In genomic region chr16:75116911-75117245, GRCh38 we compare ENCODE assay signal across 16 cellular contexts. TPM values are rescaled to one million over a fixed set of nuclear protein-coding genes. Genes with fewer than 3 reads are reported as not detected.
DNase-seq lines count a peak whose midpoint lies in the region; ATAC-seq, FAIRE-seq and TF ChIP-seq lines count a peak whose summit lies in the region.
"Had no signal": no experiment of that assay in that cellular context is flagged by ENCODE, and none has a peak within 500 bp of the region (broad histone marks: within the 10 kb centered on the region; RNA-seq: fewer than 3 reads in every experiment).

No MANE protein-coding gene starts in this region.

- H3K27me3 Mint-ChIP-seq in neural crest cell (ENCODE audit: low read depth): peaks cover 2% of the 10 kb centered on the region

- peaks cover 3% of the 10 kb centered on the region for H3K9me3 Mint-ChIP-seq in neural crest cell

- H3K27me3 ChIP-seq in right atrium auricular region (no peaks in the 10 kb centered on the region), dorsolateral prefrontal cortex (no peaks in the 10 kb centered on the region)
- H3K27me3 ChIP-seq: brain microvascular endothelial cell had no signal

- no peak for DNase-seq in right atrium auricular region (ENCODE audit: low spot score)
- no peak for DNase-seq in Right ventricle myocardium inferior (ENCODE audit: missing footprints)
- no peak for DNase-seq in dorsolateral prefrontal cortex
- DNase-seq in neural crest cell (ENCODE audit: low read depth, low spot score): no peak
- no peak for DNase-seq in activated CD8-positive, alpha-beta memory T cell treated with anti-CD3 and anti-CD28 coated beads, Interleukin-2, amount 50 U/mL, for 4 hours
- no peak for DNase-seq in GM12891 (ENCODE audit: insufficient read length, low spot score)
- no peak for DNase-seq in epidermal melanocyte (ENCODE audit: insufficient read length, low spot score)
- DNase-seq: effector CD8-positive, alpha-beta T cell; foreskin melanocyte; retina; stimulated activated CD4-positive, alpha-beta T cell treated with anti-CD3 and anti-CD28 coated beads, Interleukin-2, amount 100 ng/mL, for 24 hours; stimulated activated CD8-positive, alpha-beta memory T cell treated with anti-CD3 and anti-CD28 coated beads, Interleukin-4, amount 100 ng/mL, for 48 hours had no signal

- H3K27ac ChIP-seq in right atrium auricular region (peak overlapping the region; percentile 72 to 74), dorsolateral prefrontal cortex (peak overlapping the region in 36 of 59 donors; percentile 6 to 94 (median 82))
- H3K27ac ChIP-seq: brain microvascular endothelial cell, VCaP had no signal

- ATAC-seq in Right ventricle myocardium inferior: no peak
- ATAC-seq in GM18861 (IDR thresholded peaks at IDR 0.05; ENCODE audit: unreplicated experiment): no peak

- H3K36me3 Mint-ChIP-seq in neural crest cell (ENCODE audit: low read depth): no peaks in the 10 kb centered on the region

- intact Hi-C loops in Right ventricle myocardium inferior (cut with DNase I): loop anchor here (10.0 kb wide), 2 partner anchors 302 to 412 kb away; partner anchors contain the start of gene MLKL
- intact Hi-C loops in dorsolateral prefrontal cortex (cut with DNase I): loop anchor here (10.0 kb wide), 2 partner anchors 252 to 412 kb away; partner anchors contain the start of gene MLKL (in 1 of the 2)

- H3K4me1 Mint-ChIP-seq in neural crest cell: peaks cover 7% of the 10 kb centered on the region

- no peaks in the 10 kb centered on the region for H3K36me3 ChIP-seq in right atrium auricular region
- H3K36me3 ChIP-seq: brain microvascular endothelial cell had no signal

- no peak for TF ChIP-seq POLR2A in GM12891 (IDR thresholded peaks at IDR 0.05; ENCODE audit: low read depth, low read length)

- H3K4me3 Mint-ChIP-seq in neural crest cell: peak overlapping the region; percentile 73

- H3K4me3 ChIP-seq in right atrium auricular region: peak overlapping the region in 1 of 2 donors; percentile 59
- H3K4me3 ChIP-seq in dorsolateral prefrontal cortex: peak overlapping the region in 56 of 59 donors; percentile 54 to 94 (median 76)

- no peak for FAIRE-seq in GM12891 (lab: Jason Lieb, UNC)

- H3K27ac Mint-ChIP-seq in neural crest cell (ENCODE audit: unreplicated experiment): peak overlapping the region; percentile 71

- TF ChIP-seq CTCF in right atrium auricular region (IDR thresholded peaks at IDR 0.05): no peak
- peak in 4 of 56 donors; percentile 1 to 4 (median 2) for TF ChIP-seq CTCF in dorsolateral prefrontal cortex (IDR thresholded peaks at IDR 0.05 in 54 of 56, conservative IDR thresholded peaks at IDR 0.05 in 2 of 56; ENCODE audit: low read depth in 1 of 56, partially characterized antibody in 56 of 56)
- no peak for TF ChIP-seq CTCF in neural crest cell (conservative IDR thresholded peaks at IDR 0.05)

- H3K9me3 ChIP-seq in right atrium auricular region: peaks cover 0 to 12% of the 10 kb centered on the region in 2 donors

- H3K4me1 ChIP-seq in right atrium auricular region: peaks cover 0 to 35% of the 10 kb centered on the region in 2 donors

TF ChIP-seq in GM12891, 5 proteins besides CTCF, POLR2A, EP300 and RAD21:
- no peak for TF ChIP-seq POU2F2 (IDR thresholded peaks at IDR 0.05; ENCODE audit: low read depth, low read length)
- TF ChIP-seq PAX5 (IDR thresholded peaks at IDR 0.05; ENCODE audit: insufficient read depth, low read length, severe bottlenecking): no peak
- no peak for TF ChIP-seq TAF1 (IDR thresholded peaks at IDR 0.05; ENCODE audit: low read depth, low read length)
- no peak for TF ChIP-seq SPI1 (IDR thresholded peaks at IDR 0.05; ENCODE audit: low read depth, low read length)
- no peak for TF ChIP-seq POLR2AphosphoS5 (IDR thresholded peaks at IDR 0.05; ENCODE audit: low read depth, low read length)

RNA-seq across cellular contexts. Expression of gene LDHD, which starts 0.3 kb away (rescaled TPM):
- total RNA-seq in right atrium auricular region (10 to 100 TPM; 28.8 to 65.6 TPM), Right ventricle myocardium inferior (71.8 TPM), dorsolateral prefrontal cortex (10 to 100 TPM; 13.5 to 41.4 (median 22.3) TPM), neural crest cell (0.56 TPM in 1 of 2 replicates, not detected in the other)
- 0.05 TPM for polyA plus RNA-seq in GM12891 (2012; ENCODE audit: low read depth, missing spikeins)
- total RNA-seq: HT1080 had no signal

RNA-seq across cellular contexts. Expression of gene ZFP1, which starts 31.4 kb away (rescaled TPM):
- 1 to 10 TPM; 8.6 to 8.8 TPM for total RNA-seq in right atrium auricular region
- total RNA-seq in Right ventricle myocardium inferior: 5.8 TPM
- total RNA-seq in dorsolateral prefrontal cortex: 10 to 100 TPM; 23.0 to 53.7 (median 36.8) TPM
- 22.9 and 26.7 TPM in 2 replicates for total RNA-seq in neural crest cell
- polyA plus RNA-seq in GM12891 (2012; ENCODE audit: low read depth, missing spikeins): 6.8 TPM
